ENCODE assay signal across 24 cellular contexts in genomic region chr7:27911920-27912319, GRCh38.
DNase-seq lines count a peak whose midpoint lies in the region; ATAC-seq and TF ChIP-seq lines count a peak whose summit lies in the region.
"Had no signal": no experiment of that assay in that cellular context is flagged by ENCODE, and none has a peak within 500 bp of the region (broad histone marks: within the 10 kb centered on the region; RNA-seq: fewer than 3 reads in every experiment).

No MANE protein-coding gene starts in this region.

- H3K36me3 ChIP-seq in HUES64 (ENCODE audit: insufficient read depth, low read length) = no peaks in the 10 kb centered on the region
- H3K36me3 ChIP-seq in iPS-20b (ENCODE audit: insufficient read depth, low read depth, low read length) = no peaks in the 10 kb centered on the region
- H3K36me3 ChIP-seq in upper lobe of left lung = no peaks in the 10 kb centered on the region
- no peaks in the 10 kb centered on the region for H3K36me3 ChIP-seq in testis (ENCODE audit: low read depth, missing control alignments)
- H3K36me3 ChIP-seq: BE2C had no signal

- TF ChIP-seq CTCF in H9 (conservative IDR thresholded peaks at IDR 0.05) = no peak
- TF ChIP-seq CTCF in WTC11 (IDR thresholded peaks at IDR 0.05) = no peak
- no peak for TF ChIP-seq CTCF in glutamatergic neuron (IDR thresholded peaks at IDR 0.05; ENCODE audit: partially characterized antibody, unreplicated experiment)
- no peak for TF ChIP-seq CTCF in upper lobe of left lung (IDR thresholded peaks at IDR 0.05)
- TF ChIP-seq CTCF in testis (IDR thresholded peaks at IDR 0.05) = no peak

- no peak for TF ChIP-seq EP300 in upper lobe of left lung (IDR thresholded peaks at IDR 0.05)

- peaks cover 71 to 72% of the 10 kb centered on the region in 2 experiments for H3K4me1 Mint-ChIP-seq in H9
- H3K4me1 Mint-ChIP-seq in WTC11 = peaks cover 80% of the 10 kb centered on the region
- peaks cover 4% of the 10 kb centered on the region for H3K4me1 Mint-ChIP-seq in glutamatergic neuron (ENCODE audit: low read depth, unreplicated experiment)
- H3K4me1 Mint-ChIP-seq: CD14-positive monocyte; CD8-positive, alpha-beta memory T cell had no signal

- peaks cover 0 to 10% (median 0%) of the 10 kb centered on the region in 3 experiments; a peak in 2 of 7 replicates for H3K36me3 Mint-ChIP-seq in H9 (ENCODE audit: insufficient read depth in 1 of 3, low read depth in 3 of 3)
- H3K36me3 Mint-ChIP-seq in WTC11 = peaks cover 9% of the 10 kb centered on the region
- no peaks in the 10 kb centered on the region for H3K36me3 Mint-ChIP-seq in glutamatergic neuron (ENCODE audit: unreplicated experiment)

- H4K20me1 ChIP-seq in H9 (ENCODE audit: control insufficient read depth, insufficient read depth, insufficient read length) = no peaks in the 10 kb centered on the region

- H3K56ac ChIP-seq in H9 (ENCODE audit: insufficient read length, low read depth, low read length) = no peak overlapping the region

- no peak overlapping the region for H2BK5ac ChIP-seq in H9 (ENCODE audit: insufficient read length, low read length)

- POLR2A ChIA-PET in WTC11 (lab: Charles Lee) = no interaction called here

- CTCF ChIA-PET in WTC11 (lab: Charles Lee) = interaction anchor here (2.3 kb wide), 1 partner anchor 9 kb away, joined by 9 read pairs; no protein-coding TSS in a partner anchor

- intact Hi-C loops in testis (cut with DNase I; ENCODE audit: low total_unique reads) = no loop called here

- no peak overlapping the region for H2BK20ac ChIP-seq in H9 (ENCODE audit: low read depth, low read length, poor library complexity, severe bottlenecking)

- no peak overlapping the region for H2AFZ ChIP-seq in H9 (ENCODE audit: low read length)

- no peak for TF ChIP-seq POLR2A in upper lobe of left lung (IDR thresholded peaks at IDR 0.05)
- no peak for TF ChIP-seq POLR2A in testis (IDR thresholded peaks at IDR 0.05)

- no peak overlapping the region for H2BK12ac ChIP-seq in H9 (ENCODE audit: insufficient read length, low read depth, low read length)

- H3K9me3 ChIP-seq in H9 (ENCODE audit: control insufficient read depth, low read depth, low read length) (no peaks in the 10 kb centered on the region), HUES64 (ENCODE audit: insufficient read depth, low read depth, low read length) (peaks cover 4% of the 10 kb centered on the region; the same call in 1 of the 2 replicates), iPS-20b (ENCODE audit: insufficient read depth, low read depth, low read length) (no peaks in the 10 kb centered on the region), upper lobe of left lung (no peaks in the 10 kb centered on the region), testis (no peaks in the 10 kb centered on the region)
- H3K9me3 ChIP-seq: A549, BE2C had no signal

- no peaks in the 10 kb centered on the region; the same call in 1 of the 2 replicates for H3K27me3 Mint-ChIP-seq in H9 (ENCODE audit: low read depth)
- no peaks in the 10 kb centered on the region for H3K27me3 Mint-ChIP-seq in WTC11 (ENCODE audit: low read depth)
- H3K27me3 Mint-ChIP-seq in glutamatergic neuron (ENCODE audit: unreplicated experiment) = no peaks in the 10 kb centered on the region
- H3K27me3 Mint-ChIP-seq: CD4-positive, alpha-beta T cell; CD8-positive, alpha-beta memory T cell had no signal

- H2AK5ac ChIP-seq in H9 (ENCODE audit: insufficient read length, low read length) = no peak overlapping the region

- no peak overlapping the region for H3K14ac ChIP-seq in H9 (ENCODE audit: insufficient read depth, low read length)

- no CpG with 5 or more reads among the region's 3 CpGs for WGBS in H9 (ENCODE audit: extremely low coverage, insufficient read length, low lambda C conversion rate)
- WGBS in HUES64 = 36% methylated on average over 3 of the region's 3 CpGs
- WGBS in upper lobe of left lung, 2 donors = 92 to 94% methylated on average over 3 of the region's 3 CpGs
- whole genome bisulfite sequencing in testis, 2 donors = 88 to 90% methylated on average over 3 of the region's 3 CpGs

- no peak overlapping the region for H3T11ph ChIP-seq in H9 (ENCODE audit: low read length)

- no peak overlapping the region for H4K5ac ChIP-seq in H9 (ENCODE audit: insufficient read length, low read depth, low read length)

- H3K79me2 ChIP-seq in H9 (ENCODE audit: insufficient read depth, low read length) = no peaks in the 10 kb centered on the region

- peak overlapping the region; percentile 54 for H3K27ac ChIP-seq in H9 (ENCODE audit: insufficient read length, low read depth, low read length)
- H3K27ac ChIP-seq in HUES64 (ENCODE audit: low read depth, low read length) = peak overlapping the region; percentile 71; the same call in 1 of the 2 replicates
- H3K27ac ChIP-seq in iPS-20b (ENCODE audit: low read length) = peak overlapping the region; percentile 66
- no peak overlapping the region for H3K27ac ChIP-seq in upper lobe of left lung
- H3K27ac ChIP-seq in testis = no peak overlapping the region
- H3K27ac ChIP-seq: A549; BLaER1 treated with 17β-estradiol and CSF1 and Interleukin-3, amounts not matched to agents 10 nM and 100 nM had no signal

- no peaks in the 10 kb centered on the region for H3K23me2 ChIP-seq in H9 (ENCODE audit: insufficient read length, low read depth, low read length, poor library complexity, severe bottlenecking)

- no peak overlapping the region for H2BK15ac ChIP-seq in H9 (ENCODE audit: low read depth, low read length)

- no peak overlapping the region for H4K8ac ChIP-seq in H9 (replicated peaks; ENCODE audit: insufficient read length, low read depth, low read length)

- no peaks in the 10 kb centered on the region for H3K79me1 ChIP-seq in H9 (ENCODE audit: insufficient read depth, low read depth, low read length, poor library complexity, severe bottlenecking)

- DNase-seq in H9 = no peak
- no peak for DNase-seq in WTC11 (ENCODE audit: low spot score)
- DNase-seq in glutamatergic neuron = no peak
- DNase-seq in upper lobe of left lung = no peak
- no peak for DNase-seq in testis
- DNase-seq: 8988T; ACHN; AML-193; BE2C; CD4-positive, alpha-beta T cell; CD8-positive, alpha-beta memory T cell; DMS 273 treated with DMSO at 0.1 percent for 48 hours; DMS79; EL; GF-D8; GOT3; H7 had no signal

- H3K4me3 ChIP-seq in HUES64 (ENCODE audit: low read length) (no peak overlapping the region), iPS-20b (ENCODE audit: low read length) (peak overlapping the region; percentile 33), upper lobe of left lung (no peak overlapping the region), testis (no peak overlapping the region)
- H3K4me3 ChIP-seq: A549; BLaER1 treated with 17β-estradiol and CSF1 and Interleukin-3, amounts not matched to agents 10 nM and 100 nM had no signal

- H3K9ac ChIP-seq in H9 (ENCODE audit: extremely low read depth, insufficient read length, low read length) (no peak overlapping the region), HUES64 (ENCODE audit: low read depth, low read length) (no peak overlapping the region), iPS-20b (ENCODE audit: low read depth, low read length) (no peak overlapping the region)
- H3K9ac ChIP-seq: BLaER1 treated with 17β-estradiol and CSF1 and Interleukin-3, amounts not matched to agents 10 nM and 100 nM had no signal

- no peak overlapping the region; a peak in 1 of 5 replicates for H3K4me3 Mint-ChIP-seq in H9
- H3K4me3 Mint-ChIP-seq in WTC11 = 0 out of 2 replicates have a peak overlapping the region, but pooled peaks have one; percentile 21
- no peak overlapping the region for H3K4me3 Mint-ChIP-seq in glutamatergic neuron (ENCODE audit: unreplicated experiment)
- H3K4me3 Mint-ChIP-seq: CD14-positive monocyte; CD4-positive, alpha-beta T cell; CD8-positive, alpha-beta memory T cell had no signal

- ATAC-seq in WTC11 (no peak), upper lobe of left lung (ENCODE audit: low FRiP score in 2 of 2) (no peak), HG02938 (IDR thresholded peaks at IDR 0.05; ENCODE audit: unreplicated experiment) (no peak)
- ATAC-seq: A549, HCT116 had no signal

- H3K18ac ChIP-seq in H9 (ENCODE audit: insufficient read length, low read depth, low read length) = no peak overlapping the region

- H4K91ac ChIP-seq in H9 (ENCODE audit: insufficient read length, low read depth, low read length) = no peak overlapping the region

- no peak overlapping the region for H3K23ac ChIP-seq in H9 (ENCODE audit: insufficient read length, low read depth, low read length)

- H3K27ac Mint-ChIP-seq in H9 = peak overlapping the region; percentile 76 to 93 (median 78); a peak in 6 of 7 replicates
- peak overlapping the region; percentile 86 for H3K27ac Mint-ChIP-seq in WTC11
- H3K27ac Mint-ChIP-seq in glutamatergic neuron (ENCODE audit: unreplicated experiment) = no peak overlapping the region
- H3K27ac Mint-ChIP-seq: CD14-positive monocyte; CD4-positive, alpha-beta T cell; CD8-positive, alpha-beta memory T cell had no signal

- H3K4me2 ChIP-seq in H9 (ENCODE audit: insufficient read depth, insufficient read length, low read length) = no peak overlapping the region
- H3K4me2 ChIP-seq: A549; BLaER1 treated with 17β-estradiol and CSF1 and Interleukin-3, amounts not matched to agents 10 nM and 100 nM had no signal

- H3K4ac ChIP-seq in H9 (ENCODE audit: low read depth, low read length) = no peak overlapping the region

- H3K27me3 ChIP-seq in H9 (ENCODE audit: insufficient read depth, low read length) (no peaks in the 10 kb centered on the region), HUES64 (ENCODE audit: insufficient read depth, low read length) (no peaks in the 10 kb centered on the region), iPS-20b (ENCODE audit: insufficient read depth, low read length) (no peaks in the 10 kb centered on the region), upper lobe of left lung (no peaks in the 10 kb centered on the region), testis (no peaks in the 10 kb centered on the region)
- H3K27me3 ChIP-seq: BE2C; BLaER1 treated with 17β-estradiol and CSF1 and Interleukin-3, amounts not matched to agents 10 nM and 100 nM had no signal

- 0 out of 5 replicates have a peak, but pooled peaks cover 0 to 2% of the 10 kb centered on the region in 2 experiments for H3K9me3 Mint-ChIP-seq in H9
- peaks cover 10% of the 10 kb centered on the region for H3K9me3 Mint-ChIP-seq in WTC11
- H3K9me3 Mint-ChIP-seq in glutamatergic neuron (ENCODE audit: unreplicated experiment) = no peaks in the 10 kb centered on the region
- H3K9me3 Mint-ChIP-seq: CD14-positive monocyte; CD4-positive, alpha-beta T cell; CD8-positive, alpha-beta memory T cell had no signal

- no peak overlapping the region for H2BK120ac ChIP-seq in H9 (ENCODE audit: low read depth, low read length, poor library complexity, severe bottlenecking)

- H3K4me1 ChIP-seq in H9 (ENCODE audit: insufficient read depth, low read length) (peaks cover 29% of the 10 kb centered on the region; the same call in 1 of the 2 replicates), HUES64 (ENCODE audit: insufficient read depth, low read length) (peaks cover 58% of the 10 kb centered on the region), iPS-20b (ENCODE audit: insufficient read depth, low read length) (peaks cover 44% of the 10 kb centered on the region), upper lobe of left lung (no peaks in the 10 kb centered on the region), testis (no peaks in the 10 kb centered on the region)

Comparison
In these comparisons a context has a peak if more than half of its experiments do, and no peak if none do; other contexts are left out.
1. H3K27ac ChIP-seq: peak in H9 (single experiment), HUES64 (single experiment) and iPS-20b (single experiment); none in upper lobe of left lung (0 of 4) and testis (0 of 2).